8 cellular contexts compared by ENCODE assay signal in genomic region chr12:6277982-6278438, GRCh38. TPM values are rescaled to one million over a fixed set of nuclear protein-coding genes. Genes with fewer than 3 reads are reported as not detected.
DNase-seq lines count a peak whose midpoint lies in the region; ATAC-seq, FAIRE-seq and TF ChIP-seq lines count a peak whose summit lies in the region.

No MANE protein-coding gene starts in this region.

- FAIRE-seq in RCC 7860 (lab: Jason Lieb, UNC): no peak

- H3K4me1 ChIP-seq in fibroblast of lung (ENCODE audit: control insufficient read depth, extremely low read depth, insufficient read depth, low read length): peaks cover 22% of the 10 kb centered on the region

- peak overlapping the region in 2 of 4 experiments; percentile 11 to 51 for H3K4me3 ChIP-seq in fibroblast of lung (replicated peaks in 1 of 4; ENCODE audit: control extremely low read depth in 1 of 4, insufficient read depth in 1 of 4, low read depth in 3 of 4, low read length in 4 of 4)

- peak; percentile 15 for ATAC-seq in HG02840 (IDR thresholded peaks at IDR 0.05; ENCODE audit: low FRiP score, unreplicated experiment)

- H3K4me3 Mint-ChIP-seq in progenitor cell of endocrine pancreas (ENCODE audit: low read depth): peak overlapping the region; percentile 79

- peaks cover 10% of the 10 kb centered on the region for H3K4me1 Mint-ChIP-seq in progenitor cell of endocrine pancreas (ENCODE audit: low read depth)

- no peak for TF ChIP-seq CTCF in GM13976 (IDR thresholded peaks at IDR 0.05; ENCODE audit: borderline replicate concordance, control extremely low read depth, extremely low read depth, insufficient read depth, missing control alignments)
- no peak for TF ChIP-seq CTCF in fibroblast of lung (conservative IDR thresholded peaks at IDR 0.05 in 1 of 2, IDR thresholded peaks at IDR 0.05 in 1 of 2; ENCODE audit: low read depth in 1 of 2, low read length in 2 of 2)
- no peak for TF ChIP-seq CTCF in progenitor cell of endocrine pancreas (IDR thresholded peaks at IDR 0.05; ENCODE audit: unreplicated experiment)

- no peaks in the 10 kb centered on the region for H3K9me3 Mint-ChIP-seq in progenitor cell of endocrine pancreas (ENCODE audit: low read depth)

- DNase-seq in GM13976 (ENCODE audit: low spot score): peak; percentile 71
- DNase-seq in activated CD4-positive, alpha-beta T cell treated with anti-CD3 and anti-CD28 coated beads, Interleukin-2, amount 50 U/mL, for 4 hours: peak; percentile 26 to 33
- no peak for DNase-seq in fibroblast of lung (ENCODE audit: low read depth in 2 of 2)
- no peak for DNase-seq in progenitor cell of endocrine pancreas (ENCODE audit: low spot score, unreplicated experiment)
- DNase-seq in COLO829 (ENCODE audit: low spot score): no peak
- DNase-seq in RCC 7860 (ENCODE audit: low spot score): no peak
- DNase-seq in NCI-H774 (lab: John Stamatoyannopoulos, UW): no peak

- peak overlapping the region; percentile 9 for H2AFZ ChIP-seq in fibroblast of lung (ENCODE audit: low read length)

- peak overlapping the region; percentile 77 for H3K27ac ChIP-seq in fibroblast of lung (ENCODE audit: insufficient read depth, low read length)

- peak overlapping the region; percentile 75 for H3K9ac ChIP-seq in fibroblast of lung (ENCODE audit: insufficient read depth, low read length)

- peak overlapping the region; percentile 30 for H3K4me2 ChIP-seq in fibroblast of lung (ENCODE audit: extremely low read depth, insufficient read depth, low read length)

- in situ Hi-C loops in GM13976 (cut with MboI; ENCODE audit: low sequenced_read_pairs, unreplicated experiment): no loop called here

- H3K36me3 ChIP-seq in fibroblast of lung (ENCODE audit: control insufficient read depth, insufficient read depth, low read length): no peaks in the 10 kb centered on the region

- no peaks in the 10 kb centered on the region for H3K9me3 ChIP-seq in fibroblast of lung (ENCODE audit: control insufficient read depth, insufficient read depth, low read depth, low read length)

- no peaks in the 10 kb centered on the region for H3K79me2 ChIP-seq in fibroblast of lung (ENCODE audit: control insufficient read depth, insufficient read depth, low read length)

- H3K27ac Mint-ChIP-seq in progenitor cell of endocrine pancreas: peak overlapping the region; percentile 89

- H3K36me3 Mint-ChIP-seq in progenitor cell of endocrine pancreas (ENCODE audit: insufficient read depth): no peaks in the 10 kb centered on the region

- no peaks in the 10 kb centered on the region for H4K20me1 ChIP-seq in fibroblast of lung (ENCODE audit: control insufficient read depth, extremely low read depth, insufficient read depth, low read length)

- peaks cover 75% of the 10 kb centered on the region for H3K27me3 Mint-ChIP-seq in progenitor cell of endocrine pancreas

- H3K27me3 ChIP-seq in fibroblast of lung (ENCODE audit: control insufficient read depth, insufficient read depth, low read length): peaks cover 3% of the 10 kb centered on the region

RNA-seq across cellular contexts. Expression of gene PLEKHG6, which starts 32.5 kb away (rescaled TPM):
- under 0.01 and 0.50 TPM in 2 replicates for total RNA-seq in fibroblast of lung
- 0.07 and 0.26 TPM in 2 replicates for polyA plus RNA-seq in fibroblast of lung
- polyA plus RNA-seq in fibroblast of lung (2012): 0.16 and 1.1 TPM in 2 replicates
- polyA minus RNA-seq in fibroblast of lung (ENCODE audit: low replicate concordance): 3.8 TPM in 1 of 2 replicates, not detected in the other
- total RNA-seq in progenitor cell of endocrine pancreas: 40.5 and 44.0 TPM in 2 replicates

Comparison
In these comparisons a context has a peak if more than half of its experiments do, and no peak if none do; other contexts are left out.
1. DNase-seq: peak in GM13976 (single experiment) and activated CD4-positive, alpha-beta T cell treated with anti-CD3 and anti-CD28 coated beads, Interleukin-2, amount 50 U/mL, for 4 hours (2 of 2); none in fibroblast of lung (0 of 2), progenitor cell of endocrine pancreas (single experiment), COLO829 (single experiment), RCC 7860 (single experiment) and NCI-H774 (single experiment).
2. RNA of gene PLEKHG6, which starts 32.5 kb away (total RNA-seq): 40.5 to 44.0 TPM in progenitor cell of endocrine pancreas; under 0.01 to 0.50 TPM in fibroblast of lung; every median in the first group is over 10 times any median in the second.